ENCODE assay signal across 8 cellular contexts in genomic region chr1:59146651-59147358, GRCh38.
DNase-seq lines count a peak whose midpoint lies in the region; ATAC-seq, FAIRE-seq and TF ChIP-seq lines count a peak whose summit lies in the region.

No MANE protein-coding gene starts in this region.

- H3K4me1 ChIP-seq in DOHH2 (ENCODE audit: control insufficient read depth, low read length) (0 out of 2 replicates have a peak, but pooled peaks cover 3% of the 10 kb centered on the region), ovary (ENCODE audit: insufficient read depth) (peaks cover 4% of the 10 kb centered on the region)

- H3K79me2 ChIP-seq in DOHH2 (ENCODE audit: control insufficient read depth, low read length), result no peaks in the 10 kb centered on the region

- H4K20me1 ChIP-seq in DOHH2 (ENCODE audit: control insufficient read depth, insufficient read depth, low read depth, low read length), result no peaks in the 10 kb centered on the region

- H3K9me3 ChIP-seq in DOHH2 (ENCODE audit: control insufficient read depth, insufficient read depth, low read length) (no peaks in the 10 kb centered on the region), ovary (no peaks in the 10 kb centered on the region)

- no peaks in the 10 kb centered on the region for H3F3A ChIP-seq in DOHH2 (ENCODE audit: control insufficient read depth, insufficient read depth)

- no peak for TF ChIP-seq POLR2A in NB4 (IDR thresholded peaks at IDR 0.05; ENCODE audit: extremely low read depth, insufficient read length)
- TF ChIP-seq POLR2A in ovary (IDR thresholded peaks at IDR 0.05), result no peak

- peak overlapping the region; percentile 40 for H3K4me2 ChIP-seq in DOHH2 (ENCODE audit: low read length)

- peak; percentile 54 for ATAC-seq in GM21737 (IDR thresholded peaks at IDR 0.05; ENCODE audit: unreplicated experiment)

- H3K4me3 ChIP-seq in DOHH2 (ENCODE audit: low read length) (peak overlapping the region; percentile 38), NB4 (ENCODE audit: low read depth, low read length) (peak overlapping the region; percentile 49), ovary (peak overlapping the region; percentile 45)

- WGBS in ovary, 3 donors, result 2 to 6% (median 3%) methylated on average over 38 to 52 of the region's 52 CpGs

- H3K27me3 ChIP-seq in DOHH2 (ENCODE audit: control insufficient read depth, low read length) (peaks cover 28% of the 10 kb centered on the region), ovary (no peaks in the 10 kb centered on the region)

- peak; percentile 13 for TF ChIP-seq CTCF in DOHH2 (IDR thresholded peaks at IDR 0.05; ENCODE audit: low read depth, low read length, poor library complexity, severe bottlenecking)
- peak; percentile 13 for TF ChIP-seq CTCF in NB4 (IDR thresholded peaks at IDR 0.05; ENCODE audit: low read depth, low read length)
- no peak for TF ChIP-seq CTCF in ovary (IDR thresholded peaks at IDR 0.05)

- no peaks in the 10 kb centered on the region for H3K36me3 ChIP-seq in DOHH2 (ENCODE audit: control insufficient read depth, low read length)
- no peaks in the 10 kb centered on the region for H3K36me3 ChIP-seq in ovary

- H3K27ac ChIP-seq in DOHH2 (ENCODE audit: low read depth, low read length), result no peak overlapping the region
- H3K27ac ChIP-seq in ovary, result no peak overlapping the region

- FAIRE-seq in urothelium cell line (lab: Jason Lieb, UNC), result no peak

- H3K9me2 ChIP-seq in DOHH2 (replicated peaks; ENCODE audit: control insufficient read depth, low read length), result no peaks in the 10 kb centered on the region

- intact Hi-C loops in ovary (cut with DNase I), result loop anchor here in 2 of 4 donors (10.0 kb wide), 2 partner anchors 82 to 162 kb away; no protein-coding TSS in a partner anchor

- TF ChIP-seq EP300 in ovary (IDR thresholded peaks at IDR 0.05), result no peak

- DNase-seq in NB4 (ENCODE audit: low read depth) (peak; percentile 61), glomerular visceral epithelial cell (ENCODE audit: extremely low spot score) (peak; percentile 70), ovary (peak; percentile 44 to 70 (median 55)), urothelium cell line (ENCODE audit: low spot score) (peak; percentile 46), COR-L47 (lab: John Stamatoyannopoulos, UW) (no peak)
- DNase-seq in activated T-helper 9 cell treated with anti-CD3 and anti-CD28 coated beads, Interleukin-2, amount 50 U/mL, for 16 hours (ENCODE audit: low read depth), result peak; percentile 33

Comparison
In these comparisons a context has a peak if more than half of its experiments do, and no peak if none do; other contexts are left out.
1. CTCF ChIP-seq: peak in DOHH2 (single experiment) and NB4 (single experiment); none in ovary (0 of 3).
2. Peak in every context shown above with its lines, with median percentiles within 50 percentile points of each other: H3K4me3 ChIP-seq.